Comparison of ENCODE assay signal across 1 cellular context in the genomic region with DNA sequence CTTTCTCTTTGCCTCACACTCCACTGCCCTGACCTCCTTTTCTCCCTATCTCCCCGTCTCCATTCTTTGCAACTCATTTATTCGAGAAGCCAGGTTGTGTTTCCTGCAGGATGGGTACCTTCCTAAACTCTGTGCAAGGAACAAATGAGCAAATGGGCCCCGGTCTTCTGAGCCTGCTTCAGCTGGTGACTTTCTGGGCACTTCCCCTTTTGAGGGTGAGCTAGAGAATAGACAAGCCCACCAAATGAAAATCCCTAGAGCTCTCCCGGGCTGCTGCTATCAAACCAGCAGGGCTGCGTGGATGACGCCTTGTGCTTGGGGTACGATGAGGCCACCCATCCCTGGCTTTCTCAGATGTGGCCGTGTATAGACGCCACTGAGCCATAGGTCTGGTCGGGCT.
TF ChIP-seq lines count a peak whose summit lies in the region.

No MANE protein-coding gene starts in this region.

TF ChIP-seq in SK-N-SH, 30 proteins besides CTCF, POLR2A, EP300 and RAD21 (continued from another document):
- TF ChIP-seq FOSL2 (IDR thresholded peaks at IDR 0.05; ENCODE audit: borderline replicate concordance, low read depth) (no peak), FOXJ3 (CRISPR knock-in tag; IDR thresholded peaks at IDR 0.05) (no peak), JUND (IDR thresholded peaks at IDR 0.05) (no peak), SMC3 (IDR thresholded peaks at IDR 0.05; ENCODE audit: low read depth, low read length) (no peak), TAF1 (IDR thresholded peaks at IDR 0.05; ENCODE audit: borderline replicate concordance, low read depth, low read length) (no peak), NRF1 (IDR thresholded peaks at IDR 0.05; ENCODE audit: low read depth, low read length) (no peak), RCOR1 (IDR thresholded peaks at IDR 0.05; ENCODE audit: low read length) (no peak)
- TF ChIP-seq, protein P1, sequence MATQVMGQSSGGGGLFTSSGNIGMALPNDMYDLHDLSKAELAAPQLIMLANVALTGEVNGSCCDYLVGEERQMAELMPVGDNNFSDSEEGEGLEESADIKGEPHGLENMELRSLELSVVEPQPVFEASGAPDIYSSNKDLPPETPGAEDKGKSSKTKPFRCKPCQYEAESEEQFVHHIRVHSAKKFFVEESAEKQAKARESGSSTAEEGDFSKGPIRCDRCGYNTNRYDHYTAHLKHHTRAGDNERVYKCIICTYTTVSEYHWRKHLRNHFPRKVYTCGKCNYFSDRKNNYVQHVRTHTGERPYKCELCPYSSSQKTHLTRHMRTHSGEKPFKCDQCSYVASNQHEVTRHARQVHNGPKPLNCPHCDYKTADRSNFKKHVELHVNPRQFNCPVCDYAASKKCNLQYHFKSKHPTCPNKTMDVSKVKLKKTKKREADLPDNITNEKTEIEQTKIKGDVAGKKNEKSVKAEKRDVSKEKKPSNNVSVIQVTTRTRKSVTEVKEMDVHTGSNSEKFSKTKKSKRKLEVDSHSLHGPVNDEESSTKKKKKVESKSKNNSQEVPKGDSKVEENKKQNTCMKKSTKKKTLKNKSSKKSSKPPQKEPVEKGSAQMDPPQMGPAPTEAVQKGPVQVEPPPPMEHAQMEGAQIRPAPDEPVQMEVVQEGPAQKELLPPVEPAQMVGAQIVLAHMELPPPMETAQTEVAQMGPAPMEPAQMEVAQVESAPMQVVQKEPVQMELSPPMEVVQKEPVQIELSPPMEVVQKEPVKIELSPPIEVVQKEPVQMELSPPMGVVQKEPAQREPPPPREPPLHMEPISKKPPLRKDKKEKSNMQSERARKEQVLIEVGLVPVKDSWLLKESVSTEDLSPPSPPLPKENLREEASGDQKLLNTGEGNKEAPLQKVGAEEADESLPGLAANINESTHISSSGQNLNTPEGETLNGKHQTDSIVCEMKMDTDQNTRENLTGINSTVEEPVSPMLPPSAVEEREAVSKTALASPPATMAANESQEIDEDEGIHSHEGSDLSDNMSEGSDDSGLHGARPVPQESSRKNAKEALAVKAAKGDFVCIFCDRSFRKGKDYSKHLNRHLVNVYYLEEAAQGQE (IDR thresholded peaks at IDR 0.05; ENCODE audit: low read depth, low read length) = no peak
- TF ChIP-seq, protein P2, sequence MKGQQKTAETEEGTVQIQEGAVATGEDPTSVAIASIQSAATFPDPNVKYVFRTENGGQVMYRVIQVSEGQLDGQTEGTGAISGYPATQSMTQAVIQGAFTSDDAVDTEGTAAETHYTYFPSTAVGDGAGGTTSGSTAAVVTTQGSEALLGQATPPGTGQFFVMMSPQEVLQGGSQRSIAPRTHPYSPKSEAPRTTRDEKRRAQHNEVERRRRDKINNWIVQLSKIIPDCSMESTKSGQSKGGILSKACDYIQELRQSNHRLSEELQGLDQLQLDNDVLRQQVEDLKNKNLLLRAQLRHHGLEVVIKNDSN (IDR thresholded peaks at IDR 0.05; ENCODE audit: borderline replicate concordance, low read depth) = no peak
